8 cellular contexts compared by ENCODE assay signal in the genomic region with DNA sequence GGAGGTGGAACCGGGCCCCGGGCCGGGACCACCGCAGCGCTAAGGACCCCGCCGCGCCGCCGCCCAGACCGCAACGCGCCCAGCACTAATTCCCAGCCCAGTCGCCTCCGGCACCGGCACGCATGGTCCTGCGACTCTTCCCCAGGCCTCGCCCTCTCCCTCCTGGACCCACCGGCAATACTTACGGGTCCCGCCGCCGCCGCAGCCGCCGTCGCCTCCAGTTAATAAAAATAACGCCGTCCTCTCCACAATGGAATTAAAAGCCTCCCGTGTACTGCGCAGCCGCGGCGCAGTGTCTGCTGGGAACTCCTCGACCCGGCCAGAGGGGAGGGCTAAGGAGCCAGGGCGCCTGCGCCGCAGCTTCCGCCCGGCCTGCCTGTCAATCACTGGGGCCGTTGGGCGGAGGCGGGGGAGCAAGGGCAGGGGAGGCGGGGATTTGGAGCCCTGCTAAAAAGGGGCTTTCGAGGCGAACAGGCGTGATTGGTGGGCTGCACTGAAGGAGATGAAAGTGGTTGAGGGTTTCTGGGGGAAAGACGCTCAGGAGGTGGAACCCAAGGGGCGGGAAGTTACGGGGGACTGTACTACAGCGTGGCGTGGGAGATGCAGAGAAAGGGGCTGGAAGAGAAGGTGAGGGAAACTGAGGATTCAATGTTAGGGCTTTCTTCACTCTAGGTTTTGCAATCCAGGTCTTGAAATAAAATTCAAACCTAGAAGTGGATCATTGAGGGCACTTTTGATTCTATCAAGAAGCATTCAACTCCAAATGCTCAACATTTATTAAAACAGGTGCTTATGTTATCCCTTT. TPM values are rescaled to one million over a fixed set of nuclear protein-coding genes. Genes with fewer than 3 reads are reported as not detected.
DNase-seq lines count a peak whose midpoint lies in the region; ATAC-seq and TF ChIP-seq lines count a peak whose summit lies in the region.

A gene with protein sequence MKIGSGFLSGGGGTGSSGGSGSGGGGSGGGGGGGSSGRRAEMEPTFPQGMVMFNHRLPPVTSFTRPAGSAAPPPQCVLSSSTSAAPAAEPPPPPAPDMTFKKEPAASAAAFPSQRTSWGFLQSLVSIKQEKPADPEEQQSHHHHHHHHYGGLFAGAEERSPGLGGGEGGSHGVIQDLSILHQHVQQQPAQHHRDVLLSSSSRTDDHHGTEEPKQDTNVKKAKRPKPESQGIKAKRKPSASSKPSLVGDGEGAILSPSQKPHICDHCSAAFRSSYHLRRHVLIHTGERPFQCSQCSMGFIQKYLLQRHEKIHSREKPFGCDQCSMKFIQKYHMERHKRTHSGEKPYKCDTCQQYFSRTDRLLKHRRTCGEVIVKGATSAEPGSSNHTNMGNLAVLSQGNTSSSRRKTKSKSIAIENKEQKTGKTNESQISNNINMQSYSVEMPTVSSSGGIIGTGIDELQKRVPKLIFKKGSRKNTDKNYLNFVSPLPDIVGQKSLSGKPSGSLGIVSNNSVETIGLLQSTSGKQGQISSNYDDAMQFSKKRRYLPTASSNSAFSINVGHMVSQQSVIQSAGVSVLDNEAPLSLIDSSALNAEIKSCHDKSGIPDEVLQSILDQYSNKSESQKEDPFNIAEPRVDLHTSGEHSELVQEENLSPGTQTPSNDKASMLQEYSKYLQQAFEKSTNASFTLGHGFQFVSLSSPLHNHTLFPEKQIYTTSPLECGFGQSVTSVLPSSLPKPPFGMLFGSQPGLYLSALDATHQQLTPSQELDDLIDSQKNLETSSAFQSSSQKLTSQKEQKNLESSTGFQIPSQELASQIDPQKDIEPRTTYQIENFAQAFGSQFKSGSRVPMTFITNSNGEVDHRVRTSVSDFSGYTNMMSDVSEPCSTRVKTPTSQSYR (minus strand): TSS at position 276 of the 805 bp plus-strand sequence. CDS start 331 bp downstream, outside the sequence.

- TF ChIP-seq POLR2A in esophagus squamous epithelium (IDR thresholded peaks at IDR 0.05): peak in 2 of 4 donors; percentile 43 to 77

- WGBS in esophagus squamous epithelium, 2 donors: 0 to 1% methylated on average over 12 to 15 of the region's 54 CpGs

- peak within 1 kb of the TSS; percentile 94 for H3K4me3 Mint-ChIP-seq in GM23338
- peak within 1 kb of the TSS; percentile 96 to 99 for H3K4me3 Mint-ChIP-seq in activated T-cell treated with anti-CD3 and anti-CD28 coated beads, Interleukin-2, amount 50 U/mL, for 72 hours

- H3K4me2 ChIP-seq in GM23338: peak within 1 kb of the TSS; percentile 80

- H3K9me2 ChIP-seq in GM23338 (ENCODE audit: insufficient read depth): no peaks in the 10 kb centered on the region

- no peaks in the 10 kb centered on the region for H3F3A ChIP-seq in GM23338 (replicated peaks; ENCODE audit: low read depth)

- peak within 1 kb of the TSS; percentile 56 for H3K4me3 ChIP-seq in GM23338
- H3K4me3 ChIP-seq in esophagus squamous epithelium: peak within 1 kb of the TSS; percentile 82 to 100 (median 87)

- intact Hi-C loops in esophagus squamous epithelium (cut with DNase I): no loop called here

- H3K36me3 ChIP-seq in GM23338 (ENCODE audit: insufficient read depth): peaks cover 36% of the 10 kb centered on the region
- peaks cover 0 to under 1% (median 0%) of the 10 kb centered on the region in 3 donors for H3K36me3 ChIP-seq in esophagus squamous epithelium

- H3K27me3 ChIP-seq in GM23338 (ENCODE audit: insufficient read depth) (no peaks in the 10 kb centered on the region), esophagus squamous epithelium (no peaks in the 10 kb centered on the region)

- peaks cover 79% of the 10 kb centered on the region for H3K79me2 ChIP-seq in GM23338 (replicated peaks; ENCODE audit: insufficient read depth)

- H3K27ac Mint-ChIP-seq in GM23338: peak within 1 kb of the TSS; percentile 98
- peak within 1 kb of the TSS; percentile 94 for H3K27ac Mint-ChIP-seq in activated T-cell treated with anti-CD3 and anti-CD28 coated beads, Interleukin-2, amount 50 U/mL, for 72 hours

- H3K27me3 Mint-ChIP-seq in GM23338 (ENCODE audit: insufficient read depth, low read depth, poor library complexity): peaks cover 18% of the 10 kb centered on the region
- no peaks in the 10 kb centered on the region for H3K27me3 Mint-ChIP-seq in activated T-cell treated with anti-CD3 and anti-CD28 coated beads, Interleukin-2, amount 50 U/mL, for 72 hours (ENCODE audit: low read depth)

- peaks cover 13% of the 10 kb centered on the region; the same call in 2 of the 3 replicates for H3K9me3 Mint-ChIP-seq in GM23338
- no peaks in the 10 kb centered on the region for H3K9me3 Mint-ChIP-seq in activated T-cell treated with anti-CD3 and anti-CD28 coated beads, Interleukin-2, amount 50 U/mL, for 72 hours

- no peak within 1 kb of the TSS for H2AFZ ChIP-seq in GM23338

- no peaks in the 10 kb centered on the region for H3K9me3 ChIP-seq in esophagus squamous epithelium

- peak; percentile 96 for DNase-seq in Daoy (ENCODE audit: low read depth)
- DNase-seq in GM23338 (ENCODE audit: low spot score): peak; percentile 99
- DNase-seq in Kasumi-1 (lab: John Stamatoyannopoulos, UW): peak; percentile 91 to 93
- peak; percentile 94 for DNase-seq in RKO (ENCODE audit: low spot score)
- DNase-seq in activated T-cell treated with anti-CD3 and anti-CD28 coated beads, Interleukin-2, amount 50 U/mL, for 72 hours: peak; percentile 95 to 96
- DNase-seq in esophagus squamous epithelium (lab: John Stamatoyannopoulos, UW): peak; percentile 49
- peak; percentile 94 for DNase-seq in myocyte (ENCODE audit: low read depth)
- DNase-seq in stimulated activated CD8-positive, alpha-beta memory T cell treated with anti-CD3 and anti-CD28 coated beads, Interleukin-7, amount 100 ng/mL, for 4 hours (ENCODE audit: low read depth in 2 of 2): peak; percentile 92 to 96

- peaks cover 60% of the 10 kb centered on the region for H3K4me1 ChIP-seq in GM23338 (ENCODE audit: insufficient read depth)
- peaks cover 10 to 52% (median 24%) of the 10 kb centered on the region in 3 donors for H3K4me1 ChIP-seq in esophagus squamous epithelium

- H3K4me1 Mint-ChIP-seq in GM23338: peaks cover 57% of the 10 kb centered on the region
- peaks cover 63% of the 10 kb centered on the region for H3K4me1 Mint-ChIP-seq in activated T-cell treated with anti-CD3 and anti-CD28 coated beads, Interleukin-2, amount 50 U/mL, for 72 hours (ENCODE audit: low read depth)

- peaks cover 56% of the 10 kb centered on the region for H3K36me3 Mint-ChIP-seq in GM23338 (ENCODE audit: low read depth)
- H3K36me3 Mint-ChIP-seq in activated T-cell treated with anti-CD3 and anti-CD28 coated beads, Interleukin-2, amount 50 U/mL, for 72 hours (ENCODE audit: insufficient read depth in 2 of 2): peaks cover 14 to 22% of the 10 kb centered on the region in 2 donors

- TF ChIP-seq CTCF in GM23338 (conservative IDR thresholded peaks at IDR 0.05; ENCODE audit: low read depth in 2 of 2) (no peak), esophagus squamous epithelium (IDR thresholded peaks at IDR 0.05) (peak in 1 of 6 experiments; percentile 11)

- H3K27ac ChIP-seq in GM23338 (ENCODE audit: low read depth): peak within 1 kb of the TSS; percentile 99
- peak within 1 kb of the TSS; percentile 85 to 92 (median 88) for H3K27ac ChIP-seq in esophagus squamous epithelium

- ATAC-seq in GM23338: peak; percentile 80
- ATAC-seq in activated T-cell treated with anti-CD3 and anti-CD28 coated beads, Interleukin-2, amount 50 U/mL, for 72 hours (replicated peaks in 1 of 2): peak; percentile 99

- H4K20me1 ChIP-seq in GM23338 (replicated peaks; ENCODE audit: insufficient read depth): peaks cover 38% of the 10 kb centered on the region

TF ChIP-seq in GM23338, 12 proteins besides CTCF, POLR2A, EP300 and RAD21:
- no peak for TF ChIP-seq EZH2phosphoT487 (IDR thresholded peaks at IDR 0.05; ENCODE audit: unreplicated experiment)
- no peak for TF ChIP-seq STAT1 (IDR thresholded peaks at IDR 0.05; ENCODE audit: unreplicated experiment)
- no peak for TF ChIP-seq ZNF114 (CRISPR knock-in tag; IDR thresholded peaks at IDR 0.05)
- peak; percentile 68 for TF ChIP-seq POLR2AphosphoS5 (IDR thresholded peaks at IDR 0.05; ENCODE audit: low read depth)
- TF ChIP-seq, protein P1, sequence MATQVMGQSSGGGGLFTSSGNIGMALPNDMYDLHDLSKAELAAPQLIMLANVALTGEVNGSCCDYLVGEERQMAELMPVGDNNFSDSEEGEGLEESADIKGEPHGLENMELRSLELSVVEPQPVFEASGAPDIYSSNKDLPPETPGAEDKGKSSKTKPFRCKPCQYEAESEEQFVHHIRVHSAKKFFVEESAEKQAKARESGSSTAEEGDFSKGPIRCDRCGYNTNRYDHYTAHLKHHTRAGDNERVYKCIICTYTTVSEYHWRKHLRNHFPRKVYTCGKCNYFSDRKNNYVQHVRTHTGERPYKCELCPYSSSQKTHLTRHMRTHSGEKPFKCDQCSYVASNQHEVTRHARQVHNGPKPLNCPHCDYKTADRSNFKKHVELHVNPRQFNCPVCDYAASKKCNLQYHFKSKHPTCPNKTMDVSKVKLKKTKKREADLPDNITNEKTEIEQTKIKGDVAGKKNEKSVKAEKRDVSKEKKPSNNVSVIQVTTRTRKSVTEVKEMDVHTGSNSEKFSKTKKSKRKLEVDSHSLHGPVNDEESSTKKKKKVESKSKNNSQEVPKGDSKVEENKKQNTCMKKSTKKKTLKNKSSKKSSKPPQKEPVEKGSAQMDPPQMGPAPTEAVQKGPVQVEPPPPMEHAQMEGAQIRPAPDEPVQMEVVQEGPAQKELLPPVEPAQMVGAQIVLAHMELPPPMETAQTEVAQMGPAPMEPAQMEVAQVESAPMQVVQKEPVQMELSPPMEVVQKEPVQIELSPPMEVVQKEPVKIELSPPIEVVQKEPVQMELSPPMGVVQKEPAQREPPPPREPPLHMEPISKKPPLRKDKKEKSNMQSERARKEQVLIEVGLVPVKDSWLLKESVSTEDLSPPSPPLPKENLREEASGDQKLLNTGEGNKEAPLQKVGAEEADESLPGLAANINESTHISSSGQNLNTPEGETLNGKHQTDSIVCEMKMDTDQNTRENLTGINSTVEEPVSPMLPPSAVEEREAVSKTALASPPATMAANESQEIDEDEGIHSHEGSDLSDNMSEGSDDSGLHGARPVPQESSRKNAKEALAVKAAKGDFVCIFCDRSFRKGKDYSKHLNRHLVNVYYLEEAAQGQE (IDR thresholded peaks at IDR 0.05; ENCODE audit: unreplicated experiment): no peak

RNA-seq across cellular contexts. Expression of the gene that starts here (rescaled TPM):
- 11.8 and 14.3 TPM in 2 replicates for total RNA-seq in Daoy (2014; rRNA removed; shearing (Covaris generic))
- total RNA-seq in GM23338 (2014; rRNA removed; shearing (Covaris generic)): 79.3 and 81.2 TPM in 2 replicates
- polyA plus RNA-seq in GM23338 (2016; fragmentation: Nextera tagmentation; extraction: Ambion mirVana): 51.5 and 62.1 TPM in 2 replicates
- 10 to 100 TPM; 14.4 to 15.6 TPM for total RNA-seq in activated T-cell treated with anti-CD3 and anti-CD28 coated beads, Interleukin-2, amount 50 U/mL, for 72 hours
- total RNA-seq in esophagus squamous epithelium (1 to 10 TPM; 2.5 to 8.6 (median 6.3) TPM), myocyte (14.1 and 15.7 TPM in 2 replicates)
- polyA plus RNA-seq in myocyte (2012): 7.5 TPM

Comparison
In these comparisons a context has a peak if more than half of its experiments do, and no peak if none do; other contexts are left out.
1. Peak in every context shown above with its lines: DNase-seq, ATAC-seq, H3K4me3 ChIP-seq and H3K27ac ChIP-seq.
2. DNase-seq: peak in every context shown above with its lines; median percentile 99 in GM23338; 96 in Daoy; 96 in activated T-cell treated with anti-CD3 and anti-CD28 coated beads, Interleukin-2, amount 50 U/mL, for 72 hours; 94 in RKO; 94 in myocyte; 94 in stimulated activated CD8-positive, alpha-beta memory T cell treated with anti-CD3 and anti-CD28 coated beads, Interleukin-7, amount 100 ng/mL, for 4 hours; 92 in Kasumi-1; 49 in esophagus squamous epithelium.